In genomic region chr17:8167526-8167925, GRCh38 we compare ENCODE assay signal across 22 cellular contexts. TPM values are rescaled to one million over a fixed set of nuclear protein-coding genes. Genes with fewer than 3 reads are reported as not detected.
A peak's percentile ranks its signal among the peaks of the same experiment; 100 is the strongest.
DNase-seq lines count a peak whose midpoint lies in the region; ATAC-seq and TF ChIP-seq lines count a peak whose summit lies in the region.
"Had no signal": no experiment of that assay in that cellular context is flagged by ENCODE, and none has a peak within 500 bp of the region (broad histone marks: within the 10 kb centered on the region; RNA-seq: fewer than 3 reads in every experiment).

No MANE protein-coding gene starts in this region.

- H3K4me2 ChIP-seq in OCI-LY1 (ENCODE audit: low read length) = no peak overlapping the region
- H3K4me2 ChIP-seq: A549; BLaER1 treated with 17β-estradiol and CSF1 and Interleukin-3, amounts not matched to agents 10 nM and 100 nM had no signal

- TF ChIP-seq CTCF in 22Rv1 (IDR thresholded peaks at IDR 0.05) (no peak), OCI-LY1 (IDR thresholded peaks at IDR 0.05; ENCODE audit: low read length) (no peak), mucosa of descending colon (IDR thresholded peaks at IDR 0.05) (no peak)

- H3F3A ChIP-seq in OCI-LY1 (ENCODE audit: insufficient read depth, low read length) = no peaks in the 10 kb centered on the region

- no peak overlapping the region for H3K4me3 ChIP-seq in OCI-LY1 (ENCODE audit: low read depth, low read length, poor library complexity, severe bottlenecking)
- H3K4me3 ChIP-seq in mucosa of descending colon = no peak overlapping the region
- H3K4me3 ChIP-seq: A549; BLaER1 treated with 17β-estradiol and CSF1 and Interleukin-3, amounts not matched to agents 10 nM and 100 nM; HAP-1 had no signal

- H3K4me3 Mint-ChIP-seq in stimulated activated effector memory CD8-positive, alpha-beta T cell treated with anti-CD3 and anti-CD28 coated beads, Interleukin-12 subunit alpha, Interleukin-12 subunit beta, amount 100 ng/mL, for 72 hours = no peak overlapping the region
- H3K4me3 Mint-ChIP-seq: CD14-positive monocyte; CD4-positive, alpha-beta memory T cell; HFFc6 had no signal

- no peaks in the 10 kb centered on the region for H3K9me2 ChIP-seq in OCI-LY1 (ENCODE audit: low read depth, low read length)

- H3K4me1 ChIP-seq in OCI-LY1 (ENCODE audit: insufficient read depth, low read length, severe bottlenecking) (peaks cover 40% of the 10 kb centered on the region), mucosa of descending colon (ENCODE audit: low read depth) (peaks cover 14% of the 10 kb centered on the region)

- peaks cover under 1% of the 10 kb centered on the region; the same call in 1 of the 2 replicates for H3K79me2 ChIP-seq in OCI-LY1 (ENCODE audit: insufficient read depth, low read length)

- H3K9me3 Mint-ChIP-seq in stimulated activated effector memory CD8-positive, alpha-beta T cell treated with anti-CD3 and anti-CD28 coated beads, Interleukin-12 subunit alpha, Interleukin-12 subunit beta, amount 100 ng/mL, for 72 hours = no peaks in the 10 kb centered on the region
- H3K9me3 Mint-ChIP-seq: CD14-positive monocyte; CD4-positive, alpha-beta memory T cell; HFFc6 had no signal

- H3K27ac ChIP-seq in 22Rv1 (peak overlapping the region; percentile 37; the same call in 1 of the 2 replicates), OCI-LY1 (ENCODE audit: low read depth, low read length, poor library complexity, severe bottlenecking) (peak overlapping the region; percentile 18)
- H3K27ac ChIP-seq: A549; BLaER1 treated with 17β-estradiol and CSF1 and Interleukin-3, amounts not matched to agents 10 nM and 100 nM had no signal

- H3K36me3 Mint-ChIP-seq in stimulated activated effector memory CD8-positive, alpha-beta T cell treated with anti-CD3 and anti-CD28 coated beads, Interleukin-12 subunit alpha, Interleukin-12 subunit beta, amount 100 ng/mL, for 72 hours = peaks cover 18% of the 10 kb centered on the region
- H3K36me3 Mint-ChIP-seq: CD14-positive monocyte had no signal

- H3K27me3 ChIP-seq in OCI-LY1 (ENCODE audit: insufficient read depth, low read length) = no peaks in the 10 kb centered on the region
- H3K27me3 ChIP-seq: BE2C; BLaER1 treated with 17β-estradiol and CSF1 and Interleukin-3, amounts not matched to agents 10 nM and 100 nM had no signal

- H3K9me3 ChIP-seq in OCI-LY1 (ENCODE audit: low read length) = no peaks in the 10 kb centered on the region
- no peaks in the 10 kb centered on the region for H3K9me3 ChIP-seq in mucosa of descending colon
- H3K9me3 ChIP-seq: A549; BE2C; BLaER1 treated with 17β-estradiol and CSF1 and Interleukin-3, amounts not matched to agents 10 nM and 100 nM; Caco-2; HAP-1 had no signal

- DNase-seq in foreskin melanocyte = peak; percentile 74
- no peak for DNase-seq in stimulated activated effector memory CD8-positive, alpha-beta T cell treated with anti-CD3 and anti-CD28 coated beads, Interleukin-12 subunit alpha, Interleukin-12 subunit beta, amount 100 ng/mL, for 72 hours (ENCODE audit: low spot score in 2 of 2)
- no peak for DNase-seq in mucosa of descending colon
- no peak for DNase-seq in activated CD4-positive, alpha-beta T cell treated with anti-CD3 and anti-CD28 coated beads for 1 hour
- no peak for DNase-seq in stimulated activated CD4-positive, alpha-beta T cell treated with anti-CD3 and anti-CD28 coated beads, Interleukin-15, amount 100 ng/mL, for 24 hours
- DNase-seq: 8988T; ACHN; AML-193; BE2C; Caco-2; CD4-positive, alpha-beta memory T cell; DMS153; DND-41; GOT3; HFFc6 had no signal

- H2AFZ ChIP-seq in OCI-LY1 (ENCODE audit: low read length) = no peak overlapping the region

- H3K36me3 ChIP-seq in OCI-LY1 (ENCODE audit: insufficient read depth, low read length) (no peaks in the 10 kb centered on the region), mucosa of descending colon (ENCODE audit: low read depth) (no peaks in the 10 kb centered on the region)
- H3K36me3 ChIP-seq: BE2C; BLaER1 treated with 17β-estradiol and CSF1 and Interleukin-3, amounts not matched to agents 10 nM and 100 nM had no signal

- intact Hi-C loops in mucosa of descending colon (cut with DNase I, micrococcal nuclease) = no loop called here

- H3K4me1 Mint-ChIP-seq in stimulated activated effector memory CD8-positive, alpha-beta T cell treated with anti-CD3 and anti-CD28 coated beads, Interleukin-12 subunit alpha, Interleukin-12 subunit beta, amount 100 ng/mL, for 72 hours = peaks cover 32% of the 10 kb centered on the region

- H4K20me1 ChIP-seq in OCI-LY1 (ENCODE audit: insufficient read depth, low read length) = no peaks in the 10 kb centered on the region

- no peak overlapping the region for H3K9ac ChIP-seq in OCI-LY1 (ENCODE audit: low read length)

- ATAC-seq in stimulated activated effector memory CD8-positive, alpha-beta T cell treated with anti-CD3 and anti-CD28 coated beads, Interleukin-12 subunit alpha, Interleukin-12 subunit beta, amount 100 ng/mL, for 72 hours = no peak
- no peak for ATAC-seq in mucosa of descending colon
- no peak for ATAC-seq in HG02763 (IDR thresholded peaks at IDR 0.05; ENCODE audit: unreplicated experiment)
- ATAC-seq: A549 had no signal

- H3K27ac Mint-ChIP-seq in stimulated activated effector memory CD8-positive, alpha-beta T cell treated with anti-CD3 and anti-CD28 coated beads, Interleukin-12 subunit alpha, Interleukin-12 subunit beta, amount 100 ng/mL, for 72 hours = peak overlapping the region; percentile 40

RNA-seq across cellular contexts. Expression of gene VAMP2, which starts 4.8 kb away (rescaled TPM):
- 10 to 100 TPM; 56.4 to 77.2 (median 62.8) TPM for total RNA-seq in mucosa of descending colon

RNA-seq across cellular contexts. Expression of gene TMEM107, which starts 8.7 kb away (rescaled TPM):
- 10 to 100 TPM in 1 of 3 donors, 1 to 10 TPM in 2; 8.0 to 19.1 (median 9.6) TPM for total RNA-seq in mucosa of descending colon

RNA-seq across cellular contexts. Expression of gene PER1, which starts 15.3 kb away (rescaled TPM):
- total RNA-seq in mucosa of descending colon = 100 to 1,000 TPM in 1 of 3 donors, 10 to 100 TPM in 2; 14.9 to 185 (median 84.0) TPM

RNA-seq across cellular contexts. Expression of gene BORCS6, which starts 22.5 kb away (rescaled TPM):
- total RNA-seq in mucosa of descending colon = 10 to 100 TPM; 10.5 to 11.4 (median 11.0) TPM

RNA-seq across cellular contexts. Expression of gene AURKB, which starts 42.8 kb away (rescaled TPM):
- 10 to 100 TPM in 1 of 3 donors, 1 to 10 TPM in 2; 5.2 to 27.3 (median 5.7) TPM for total RNA-seq in mucosa of descending colon
